Comparison of ENCODE assay signal across 21 cellular contexts in the genomic region with DNA sequence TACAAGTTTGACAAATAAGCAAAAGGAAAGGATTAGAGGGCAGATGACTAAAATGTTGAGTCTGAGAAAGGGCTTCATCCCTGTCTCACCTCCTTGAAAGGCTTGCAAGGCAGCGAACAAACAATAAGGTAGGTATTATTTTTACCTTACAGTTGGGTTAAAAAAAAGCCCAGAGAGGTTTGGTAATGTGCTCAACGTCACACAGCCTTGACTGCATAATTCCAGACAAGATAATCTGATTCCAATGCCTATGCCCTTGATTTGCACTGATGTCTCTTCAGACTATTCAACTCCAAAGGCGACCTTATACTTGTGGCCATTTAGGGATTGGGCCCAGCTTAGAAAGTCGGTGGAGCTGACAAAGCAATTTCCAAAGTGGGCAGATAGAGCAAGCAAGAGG. TPM values are rescaled to one million over a fixed set of nuclear protein-coding genes. Genes with fewer than 3 reads are reported as not detected.
DNase-seq lines count a peak whose midpoint lies in the region; ATAC-seq, FAIRE-seq and TF ChIP-seq lines count a peak whose summit lies in the region.
"Had no signal": no experiment of that assay in that cellular context is flagged by ENCODE, and none has a peak within 500 bp of the region (broad histone marks: within the 10 kb centered on the region; RNA-seq: fewer than 3 reads in every experiment).

No MANE protein-coding gene starts in this region.

- H3K4me3 ChIP-seq in HL-60 (replicated peaks; ENCODE audit: insufficient read depth, low read length) (no peak overlapping the region), HepG2 (replicated peaks in 1 of 3; ENCODE audit: insufficient read depth in 1 of 3, low read depth in 2 of 3, low read length in 3 of 3) (peak overlapping the region in 1 of 3 experiments; percentile 9; a peak in 2 of 6 replicates), neutrophil (ENCODE audit: low read depth in 1 of 2, low read length in 1 of 2) (peak overlapping the region; percentile 48 to 83)
- no peak overlapping the region for H3K4me3 ChIP-seq in CD8-positive, alpha-beta memory T cell (ENCODE audit: low read length)
- H3K4me3 ChIP-seq: A549 had no signal

- TF ChIP-seq EP300 in HepG2 (IDR thresholded peaks at IDR 0.05; ENCODE audit: low read depth in 2 of 2, low read length in 2 of 2) (no peak), HepG2 (CRISPR knock-in tag; IDR thresholded peaks at IDR 0.05; ENCODE audit: borderline replicate concordance) (no peak)

- no peak for DNase-seq in HL-60 (ENCODE audit: low read depth in 1 of 2, low spot score in 1 of 2)
- no peak for DNase-seq in HepG2 (ENCODE audit: low spot score)
- no peak for DNase-seq in activated CD8-positive, alpha-beta memory T cell treated with anti-CD3 and anti-CD28 coated beads, Interleukin-2, amount 50 U/mL, for 4 hours
- DNase-seq in CD8-positive, alpha-beta memory T cell = no peak
- DNase-seq: AML-193; CD8-positive, alpha-beta T cell; COR-L47; DMS 273 treated with DMSO at 0.1 percent for 48 hours; H9; Kasumi-1; KG1 had no signal

- H3K36me3 ChIP-seq in HepG2 (replicated peaks in 1 of 2; ENCODE audit: control insufficient read depth in 1 of 2, insufficient read depth in 2 of 2, low read length in 2 of 2) (peaks cover 2% of the 10 kb centered on the region in 2 experiments; a peak in 4 of 5 replicates), neutrophil (peaks cover 25% of the 10 kb centered on the region)
- H3K36me3 ChIP-seq in CD8-positive, alpha-beta memory T cell (ENCODE audit: insufficient read depth, low read length) = peaks cover 1% of the 10 kb centered on the region

- peaks cover 0 to 2% of the 10 kb centered on the region in 2 donors for H3K27me3 Mint-ChIP-seq in CD8-positive, alpha-beta memory T cell
- H3K27me3 Mint-ChIP-seq: IgD-negative memory B cell had no signal

- peaks cover 16 to 61% (median 32%) of the 10 kb centered on the region in 3 donors for H3K36me3 Mint-ChIP-seq in CD8-positive, alpha-beta memory T cell

- 0 out of 2 replicates have a peak overlapping the region, but pooled peaks have one; percentile 39 for H3K9ac ChIP-seq in HepG2 (ENCODE audit: insufficient read depth, low read depth, low read length)

- CTCF ChIA-PET in HepG2 (lab: Yijun Ruan, JAX; ENCODE audit: low intra/inter-chr PET ratio, low total read pairs) = no interaction called here
- CTCF ChIA-PET in CD8-positive, alpha-beta memory T cell (lab: Charles Lee) = no interaction called here

- FAIRE-seq in HepG2 (lab: Jason Lieb, UNC) = no peak
- FAIRE-seq: A549, G401.6, GM12891, H1 had no signal

- H3K4me3 Mint-ChIP-seq in CD8-positive, alpha-beta memory T cell = no peak overlapping the region
- H3K4me3 Mint-ChIP-seq: CD14-positive monocyte; CD8-positive, alpha-beta T cell; H9; IgD-negative memory B cell had no signal

- intact Hi-C loops in HepG2 (cut with micrococcal nuclease; ENCODE audit: unreplicated experiment) = no loop called here

- no peak overlapping the region for H2AFZ ChIP-seq in HepG2 (ENCODE audit: low read length)

- TF ChIP-seq RAD21 in HepG2 (CRISPR knock-in tag; IDR thresholded peaks at IDR 0.05) = no peak

- no peaks in the 10 kb centered on the region for H3K9me3 ChIP-seq in HepG2 (ENCODE audit: low read length)
- H3K9me3 ChIP-seq in neutrophil = no peaks in the 10 kb centered on the region
- H3K9me3 ChIP-seq in CD8-positive, alpha-beta memory T cell (ENCODE audit: low read length) = no peaks in the 10 kb centered on the region
- H3K9me3 ChIP-seq: A549 had no signal

- H3K4me1 Mint-ChIP-seq in CD8-positive, alpha-beta memory T cell = no peaks in the 10 kb centered on the region

- in situ Hi-C loops in HepG2 (cut with HindIII; ENCODE audit: extremely low pct_ligation_motif_present, low pct_unique_long_range_greater_than_20kb) = no loop called here

- no peak overlapping the region for H3K27ac Mint-ChIP-seq in CD8-positive, alpha-beta memory T cell
- H3K27ac Mint-ChIP-seq: CD14-positive monocyte; CD8-positive, alpha-beta T cell; H9; IgD-negative memory B cell had no signal

- H3K4me1 ChIP-seq in HepG2 (ENCODE audit: insufficient read depth, low read length) (peaks cover 61% of the 10 kb centered on the region), neutrophil (ENCODE audit: control insufficient read depth in 1 of 2, insufficient read depth in 1 of 2, low read depth in 1 of 2, low read length in 1 of 2) (peaks cover 62 to 66% of the 10 kb centered on the region in 2 experiments)
- no peaks in the 10 kb centered on the region for H3K4me1 ChIP-seq in CD8-positive, alpha-beta memory T cell (ENCODE audit: insufficient read depth, low read length)
- H3K4me1 ChIP-seq: A549 had no signal

- no peak for TF ChIP-seq POLR2A in HepG2 (IDR thresholded peaks at IDR 0.05; ENCODE audit: insufficient read depth in 1 of 2, low read depth in 2 of 2, low read length in 2 of 2)

- no peaks in the 10 kb centered on the region for H4K20me1 ChIP-seq in HepG2 (ENCODE audit: insufficient read depth, low read length)

- TF ChIP-seq CTCF in HL-60 (IDR thresholded peaks at IDR 0.05; ENCODE audit: insufficient read depth, low read length) (no peak), HepG2 (CRISPR knock-in tag; IDR thresholded peaks at IDR 0.05) (no peak), neutrophil (IDR thresholded peaks at IDR 0.05) (no peak)

- no peaks in the 10 kb centered on the region for H3K9me3 Mint-ChIP-seq in CD8-positive, alpha-beta memory T cell
- H3K9me3 Mint-ChIP-seq: CD14-positive monocyte; CD8-positive, alpha-beta T cell; H9; IgD-negative memory B cell had no signal

- POLR2A ChIA-PET in HepG2 (lab: Yijun Ruan, JAX) = no interaction called here
- POLR2A ChIA-PET in CD8-positive, alpha-beta memory T cell (lab: Charles Lee) = no interaction called here

- H3K27me3 ChIP-seq in HL-60 (ENCODE audit: insufficient read depth, poor library complexity, severe bottlenecking) = no peaks in the 10 kb centered on the region
- H3K27me3 ChIP-seq in HepG2 (ENCODE audit: control insufficient read depth in 1 of 2, insufficient read depth in 2 of 2, low read length in 2 of 2) = no peaks in the 10 kb centered on the region
- H3K27me3 ChIP-seq in neutrophil = no peaks in the 10 kb centered on the region
- no peaks in the 10 kb centered on the region for H3K27me3 ChIP-seq in CD8-positive, alpha-beta memory T cell (ENCODE audit: insufficient read depth, low read length, poor library complexity, severe bottlenecking)

- BruUV-seq in HepG2 (replicated peaks; lab: Mats Ljungman, UMichigan) = no TSS peak

- H3K4me2 ChIP-seq in HepG2 (ENCODE audit: low read depth, low read length) = peak overlapping the region; percentile 61
- H3K4me2 ChIP-seq: A549 had no signal

- H3K27ac ChIP-seq in HL-60 (replicated peaks) = peak overlapping the region; percentile 82
- H3K27ac ChIP-seq in HepG2 (ENCODE audit: extremely low read length, insufficient read depth, low read length) = peak overlapping the region; percentile 78
- H3K27ac ChIP-seq in neutrophil = peak overlapping the region; percentile 90
- no peak overlapping the region for H3K27ac ChIP-seq in CD8-positive, alpha-beta memory T cell (ENCODE audit: low read depth, low read length)
- H3K27ac ChIP-seq: A549 had no signal

- WGBS in HepG2 (ENCODE audit: low lambda C conversion rate) = 72% methylated on average over 4 of the region's 4 CpGs

- ATAC-seq in HepG2 = no peak
- no peak for ATAC-seq in GM18511 (IDR thresholded peaks at IDR 0.05; ENCODE audit: unreplicated experiment)
- ATAC-seq: A549; CD8-positive, alpha-beta T cell had no signal

- no peaks in the 10 kb centered on the region for H3K79me2 ChIP-seq in HepG2 (ENCODE audit: insufficient read depth, low read length)

RNA-seq across cellular contexts. Expression of a gene that starts 1.7 kb away (rescaled TPM):
- 2.2 and 3.5 TPM in 2 replicates for total RNA-seq in HepG2 (2016; rRNA removed; fragmentation: Illumina TruSeq; extraction: Trizol)
- total RNA-seq in HepG2 (2016; cell fraction: cytosol; rRNA removed; fragmentation: Illumina TruSeq; extraction: Trizol; ENCODE audit: low read depth) = 0.30 and 0.53 TPM in 2 replicates
- total RNA-seq in HepG2 (2016; cell fraction: insoluble cytoplasmic fraction; rRNA removed; fragmentation: Illumina TruSeq; extraction: Trizol) = 2.9 and 3.4 TPM in 2 replicates
- 0.86 and 1.1 TPM in 2 replicates for total RNA-seq in HepG2 (2016; cell fraction: membrane; rRNA removed; fragmentation: Illumina TruSeq; extraction: Trizol)
- 0.78 and 0.87 TPM in 2 replicates for total RNA-seq in HepG2 (2016; cell fraction: nucleus; rRNA removed; fragmentation: Illumina TruSeq; extraction: Trizol)
- 11.2 TPM in 2 replicates for polyA plus RNA-seq in HepG2 (2011; rRNA removed)
- polyA plus RNA-seq in HepG2 (2011; cell fraction: cytosol; rRNA removed) = 7.2 and 11.5 TPM in 2 replicates
- 4.8 and 7.3 TPM in 2 replicates for polyA plus RNA-seq in HepG2 (2011; cell fraction: nucleus; rRNA removed)
- 13.8 and 38.1 TPM in 2 replicates for polyA plus RNA-seq in HepG2 (2012)
- 0.32 and 0.35 TPM in 2 replicates for polyA plus RNA-seq in HepG2 (2016; cell fraction: cytosol; fragmentation: Illumina TruSeq; extraction: Trizol; ENCODE audit: low read depth)
- 3.3 and 4.8 TPM in 2 replicates for polyA plus RNA-seq in HepG2 (2016; cell fraction: insoluble cytoplasmic fraction; fragmentation: Illumina TruSeq; extraction: Trizol; ENCODE audit: low read depth)
- polyA plus RNA-seq in HepG2 (2016; cell fraction: membrane; fragmentation: Illumina TruSeq; extraction: Trizol; ENCODE audit: low read depth) = 0.96 and 1.1 TPM in 2 replicates
- polyA plus RNA-seq in HepG2 (2016; cell fraction: nucleus; fragmentation: Illumina TruSeq; extraction: Trizol; ENCODE audit: insufficient read depth, low read depth) = 1.2 and 1.7 TPM in 2 replicates
- 2.4 TPM in 1 of 2 replicates, not detected in the other for polyA minus RNA-seq in HepG2 (2011; rRNA and poly(A)+ RNA removed; ENCODE audit: low replicate concordance)
- 4.9 and 6.7 TPM in 2 replicates for polyA minus RNA-seq in HepG2 (2011; cell fraction: cytosol; rRNA and poly(A)+ RNA removed)
- 1.9 and 7.8 TPM in 2 replicates for polyA minus RNA-seq in HepG2 (2011; cell fraction: nucleus; rRNA and poly(A)+ RNA removed)
- total RNA-seq in CD8-positive, alpha-beta memory T cell = not detected
- polyA plus RNA-seq in CD8-positive, alpha-beta memory T cell = not detected
- total RNA-seq: CD8-positive, alpha-beta T cell; H1; H9; HT1080 had no signal
- polyA plus RNA-seq: A549, BJ, CD14-positive monocyte, H1, IgD-negative memory B cell had no signal

RNA-seq across cellular contexts. Expression of a gene that starts 53.4 kb away (rescaled TPM):
- total RNA-seq in HepG2 (2016; rRNA removed; fragmentation: Illumina TruSeq; extraction: Trizol) = 30.0 and 34.9 TPM in 2 replicates
- total RNA-seq in HepG2 (2016; cell fraction: cytosol; rRNA removed; fragmentation: Illumina TruSeq; extraction: Trizol; ENCODE audit: low read depth) = 4.1 and 4.9 TPM in 2 replicates
- 29.8 and 33.9 TPM in 2 replicates for total RNA-seq in HepG2 (2016; cell fraction: insoluble cytoplasmic fraction; rRNA removed; fragmentation: Illumina TruSeq; extraction: Trizol)
- 7.5 and 7.8 TPM in 2 replicates for total RNA-seq in HepG2 (2016; cell fraction: membrane; rRNA removed; fragmentation: Illumina TruSeq; extraction: Trizol)
- 66.7 and 78.1 TPM in 2 replicates for total RNA-seq in HepG2 (2016; cell fraction: nucleus; rRNA removed; fragmentation: Illumina TruSeq; extraction: Trizol)
- 40.9 and 50.5 TPM in 2 replicates for polyA plus RNA-seq in HepG2 (2011; rRNA removed)
- polyA plus RNA-seq in HepG2 (2011; cell fraction: cytosol; rRNA removed) = 15.3 and 20.2 TPM in 2 replicates
- 94.8 and 97.3 TPM in 2 replicates for polyA plus RNA-seq in HepG2 (2011; cell fraction: nucleus; rRNA removed)
- polyA plus RNA-seq in HepG2 (2012) = 21.5 and 23.7 TPM in 2 replicates
- 0.52 and 0.68 TPM in 2 replicates for polyA plus RNA-seq in HepG2 (2016; cell fraction: cytosol; fragmentation: Illumina TruSeq; extraction: Trizol; ENCODE audit: low read depth)
- 16.2 TPM in 2 replicates for polyA plus RNA-seq in HepG2 (2016; cell fraction: insoluble cytoplasmic fraction; fragmentation: Illumina TruSeq; extraction: Trizol; ENCODE audit: low read depth)
- polyA plus RNA-seq in HepG2 (2016; cell fraction: membrane; fragmentation: Illumina TruSeq; extraction: Trizol; ENCODE audit: low read depth) = 1.6 and 1.9 TPM in 2 replicates
- 76.5 and 79.3 TPM in 2 replicates for polyA plus RNA-seq in HepG2 (2016; cell fraction: nucleus; fragmentation: Illumina TruSeq; extraction: Trizol; ENCODE audit: insufficient read depth, low read depth)
- polyA minus RNA-seq in HepG2 (2011; rRNA and poly(A)+ RNA removed; ENCODE audit: low replicate concordance) = 13.4 and 37.5 TPM in 2 replicates
- 23.4 and 24.8 TPM in 2 replicates for polyA minus RNA-seq in HepG2 (2011; cell fraction: cytosol; rRNA and poly(A)+ RNA removed)
- 152 and 168 TPM in 2 replicates for polyA minus RNA-seq in HepG2 (2011; cell fraction: nucleus; rRNA and poly(A)+ RNA removed)
- total RNA-seq in CD8-positive, alpha-beta memory T cell = 10 to 100 TPM; 35.1 to 36.4 TPM
- 15.6 TPM for polyA plus RNA-seq in CD8-positive, alpha-beta memory T cell

Comparison
In these comparisons a context has a peak if more than half of its experiments do, and no peak if none do; other contexts are left out.
1. H3K4me3 ChIP-seq: peak in neutrophil (2 of 2); none in HL-60 (single experiment) and CD8-positive, alpha-beta memory T cell (single experiment).